13 cellular contexts compared by ENCODE assay signal in genomic region chr17:40103742-40104095, GRCh38. TPM values are rescaled to one million over a fixed set of nuclear protein-coding genes. Genes with fewer than 3 reads are reported as not detected.
DNase-seq lines count a peak whose midpoint lies in the region; ATAC-seq, FAIRE-seq and TF ChIP-seq lines count a peak whose summit lies in the region.
"Had no signal": no experiment of that assay in that cellular context is flagged by ENCODE, and none has a peak within 500 bp of the region (broad histone marks: within the 10 kb centered on the region; RNA-seq: fewer than 3 reads in every experiment).

No MANE protein-coding gene starts in this region.

- 0 out of 2 replicates have a peak overlapping the region, but pooled peaks have one; percentile 80 for H2BK20ac ChIP-seq in H1 (ENCODE audit: low read length)

- intact Hi-C loops in CD4-positive, alpha-beta memory T cell (cut with micrococcal nuclease): no loop called here
- intact Hi-C loops in psoas muscle (cut with DNase I): no loop called here
- intact Hi-C loops in OCI-LY7 (cut with micrococcal nuclease; ENCODE audit: unreplicated experiment): no loop called here

- H3K4me2 ChIP-seq in H1 (ENCODE audit: insufficient read depth in 1 of 2, low read depth in 2 of 2, low read length in 2 of 2) (peak overlapping the region in 1 of 2 experiments; percentile 26; a peak in 1 of 4 replicates), OCI-LY7 (ENCODE audit: low read length) (no peak overlapping the region)
- H3K4me2 ChIP-seq: SK-N-SH had no signal

- TF ChIP-seq RAD21 in H1 (IDR thresholded peaks at IDR 0.05 in 1 of 2, conservative IDR thresholded peaks at IDR 0.05 in 1 of 2; ENCODE audit: low read depth in 2 of 2, low read length in 2 of 2): no peak

- POLR2A ChIA-PET in CD4-positive, alpha-beta memory T cell (lab: Charles Lee; ENCODE audit: partially characterized antibody): interaction anchor here (0.9 to 16.2 kb wide), 5 partner anchors 8 to 485 kb away, joined by 3 to 494 read pairs (median 5); partner anchors contain the start of gene THRA
- POLR2A ChIA-PET in H1 (lab: Charles Lee; ENCODE audit: partially characterized antibody): interaction anchor here (1.2 to 20.8 kb wide), 6 partner anchors 9 to 50 kb away, joined by 4 to 399 read pairs (median 6); partner anchors contain the start of genes CASC3, MED24 and MSL1
- POLR2A ChIA-PET in OCI-LY7 (lab: Charles Lee): no interaction called here

- H2BK5ac ChIP-seq in H1 (ENCODE audit: low read depth, low read length): 0 out of 2 replicates have a peak overlapping the region, but pooled peaks have one; percentile 6

- H3K27ac ChIP-seq in CD4-positive, alpha-beta memory T cell (ENCODE audit: low read depth, low read length): peak overlapping the region; percentile 44
- H3K27ac ChIP-seq in H1 (ENCODE audit: low read depth, low read length): no peak overlapping the region
- peak overlapping the region; percentile 99 for H3K27ac ChIP-seq in psoas muscle
- no peak overlapping the region for H3K27ac ChIP-seq in OCI-LY7 (ENCODE audit: low read depth, low read length, poor library complexity, severe bottlenecking)
- H3K27ac ChIP-seq: neutrophil had no signal

- H3K4me3 Mint-ChIP-seq in CD4-positive, alpha-beta memory T cell: peak overlapping the region in 7 of 8 donors; percentile 45 to 82 (median 51)
- H3K4me3 Mint-ChIP-seq: dendritic cell treated with granulocyte-macrophage colony-stimulating factor and Interleukin-4, amounts not matched to agents 40 ng/mL and 50 ng/mL, for 4 days had no signal

- ATAC-seq in psoas muscle (no peak), HG03095 (IDR thresholded peaks at IDR 0.05; ENCODE audit: unreplicated experiment) (no peak), GM21390 (IDR thresholded peaks at IDR 0.05; ENCODE audit: unreplicated experiment) (no peak)

- H3K27ac Mint-ChIP-seq in CD4-positive, alpha-beta memory T cell: peak overlapping the region; percentile 59 to 100 (median 92)
- H3K27ac Mint-ChIP-seq: dendritic cell treated with granulocyte-macrophage colony-stimulating factor and Interleukin-4, amounts not matched to agents 40 ng/mL and 50 ng/mL, for 4 days had no signal

- 0 out of 2 replicates have a peak overlapping the region, but pooled peaks have one; percentile 86 for H2BK12ac ChIP-seq in H1 (ENCODE audit: low read depth, low read length)

- H2AFZ ChIP-seq in H1 (ENCODE audit: low read length) (no peak overlapping the region), OCI-LY7 (ENCODE audit: low read length) (no peak overlapping the region)

- no peaks in the 10 kb centered on the region for H3K9me3 Mint-ChIP-seq in CD4-positive, alpha-beta memory T cell
- H3K9me3 Mint-ChIP-seq: dendritic cell treated with granulocyte-macrophage colony-stimulating factor and Interleukin-4, amounts not matched to agents 40 ng/mL and 50 ng/mL, for 4 days had no signal

- no peak overlapping the region for H4K91ac ChIP-seq in H1 (replicated peaks; ENCODE audit: insufficient read length, low read length)

- TF ChIP-seq EP300 in H1 (IDR thresholded peaks at IDR 0.05; ENCODE audit: borderline replicate concordance in 1 of 2, low read depth in 2 of 2, low read length in 2 of 2): no peak

- no peak for DNase-seq in CD4-positive, alpha-beta memory T cell
- DNase-seq in NB4 (ENCODE audit: low read depth): peak; percentile 0
- no peak for DNase-seq in H1 (ENCODE audit: low read depth in 1 of 2, low spot score in 2 of 2)
- no peak for DNase-seq in psoas muscle
- no peak for DNase-seq in COLO829 (ENCODE audit: low spot score)
- no peak for DNase-seq in OCI-LY7 (ENCODE audit: low spot score)
- DNase-seq: hypothalamus, KBM-7, SK-N-SH had no signal

- H3K9me2 ChIP-seq in OCI-LY7 (ENCODE audit: insufficient read depth, low read length): no peaks in the 10 kb centered on the region
- H3K9me2 ChIP-seq: SK-N-SH had no signal

- H3K27me3 ChIP-seq in CD4-positive, alpha-beta memory T cell (ENCODE audit: insufficient read depth, low read length): no peaks in the 10 kb centered on the region
- H3K27me3 ChIP-seq in H1 (replicated peaks in 1 of 4; ENCODE audit: control insufficient read depth in 3 of 4, extremely low read depth in 1 of 4, insufficient read depth in 3 of 4, low read length in 3 of 4) (peaks cover 6 to 39% (median 32%) of the 10 kb centered on the region in 4 experiments), psoas muscle (ENCODE audit: insufficient read depth in 3 of 3, low read length in 2 of 3) (no peaks in the 10 kb centered on the region)
- H3K27me3 ChIP-seq: neutrophil had no signal

- H3K9me3 ChIP-seq in CD4-positive, alpha-beta memory T cell (ENCODE audit: control insufficient read depth in 1 of 2, low read length in 2 of 2): no peaks in the 10 kb centered on the region
- H3K9me3 ChIP-seq in H1 (ENCODE audit: insufficient read depth in 2 of 2, low read depth in 1 of 2, low read length in 1 of 2) (peaks cover 0 to 6% of the 10 kb centered on the region in 2 experiments; a peak in 1 of 4 replicates), psoas muscle (no peaks in the 10 kb centered on the region), OCI-LY7 (ENCODE audit: low read length) (no peaks in the 10 kb centered on the region)
- H3K9me3 ChIP-seq: neutrophil, SK-N-SH had no signal

- no peak overlapping the region for H3K9ac ChIP-seq in H1 (replicated peaks in 1 of 4; ENCODE audit: extremely low read depth in 1 of 4, low read depth in 3 of 4, low read length in 3 of 4)
- H3K9ac ChIP-seq: SK-N-SH had no signal

- no peak overlapping the region for H3K4ac ChIP-seq in H1 (replicated peaks; ENCODE audit: insufficient read length, low read depth, low read length)

- no peak overlapping the region; the same call in 1 of the 2 replicates for H2AK5ac ChIP-seq in H1 (ENCODE audit: low read depth, low read length)

- no peaks in the 10 kb centered on the region for H3K27me3 Mint-ChIP-seq in CD4-positive, alpha-beta memory T cell

- no peaks in the 10 kb centered on the region for H3K79me1 ChIP-seq in H1 (ENCODE audit: low read depth, low read length)

- H4K20me1 ChIP-seq in H1 (replicated peaks in 1 of 2; ENCODE audit: control insufficient read depth in 1 of 2, insufficient read depth in 2 of 2, low read length in 2 of 2) (no peaks in the 10 kb centered on the region), OCI-LY7 (ENCODE audit: insufficient read depth, low read length) (no peaks in the 10 kb centered on the region)

- TF ChIP-seq POLR2A in NB4 (IDR thresholded peaks at IDR 0.05; ENCODE audit: extremely low read depth, insufficient read length): no peak
- no peak for TF ChIP-seq POLR2A in H1 (IDR thresholded peaks at IDR 0.05; ENCODE audit: control extremely low read depth in 1 of 2, low read depth in 2 of 2, low read length in 2 of 2)

- no peak overlapping the region for H4K5ac ChIP-seq in H1 (ENCODE audit: insufficient read length, low read depth, low read length)

- H3K18ac ChIP-seq in H1 (ENCODE audit: extremely low read depth, low read length): no peak overlapping the region

- no peak overlapping the region for H3K4me3 ChIP-seq in CD4-positive, alpha-beta memory T cell (ENCODE audit: low read length in 2 of 2)
- H3K4me3 ChIP-seq in NB4 (ENCODE audit: low read depth, low read length) (no peak overlapping the region), H1 (ENCODE audit: extremely low read depth in 1 of 4, insufficient read depth in 2 of 4, low read depth in 3 of 4, low read length in 4 of 4) (no peak overlapping the region), psoas muscle (no peak overlapping the region), OCI-LY7 (ENCODE audit: low read depth, low read length, poor library complexity, severe bottlenecking) (no peak overlapping the region)

- no peak for FAIRE-seq in H1 (lab: Jason Lieb, UNC)

- no peak overlapping the region for H3K23ac ChIP-seq in H1 (ENCODE audit: insufficient read length)

- H2BK15ac ChIP-seq in H1 (ENCODE audit: low read length): 0 out of 2 replicates have a peak overlapping the region, but pooled peaks have one; percentile 29

- H3K4me1 Mint-ChIP-seq in CD4-positive, alpha-beta memory T cell: peaks cover 68 to 96% (median 81%) of the 10 kb centered on the region in 4 donors

- TF ChIP-seq CTCF in NB4 (IDR thresholded peaks at IDR 0.05; ENCODE audit: low read depth, low read length) (no peak), H1 (IDR thresholded peaks at IDR 0.05; ENCODE audit: control extremely low read depth in 1 of 3, insufficient read depth in 1 of 3, low read depth in 1 of 3, low read length in 3 of 3) (no peak), psoas muscle (IDR thresholded peaks at IDR 0.05) (no peak), OCI-LY7 (conservative IDR thresholded peaks at IDR 0.05; ENCODE audit: low read length) (no peak)

- no peak overlapping the region for H3K56ac ChIP-seq in H1 (replicated peaks; ENCODE audit: insufficient read length, low read depth, low read length)

- H3K36me3 ChIP-seq in CD4-positive, alpha-beta memory T cell (ENCODE audit: insufficient read depth, low read length): no peaks in the 10 kb centered on the region
- H3K36me3 ChIP-seq in H1 (ENCODE audit: control insufficient read depth in 2 of 4, insufficient read depth in 4 of 4, low read length in 3 of 4): no peaks in the 10 kb centered on the region
- no peaks in the 10 kb centered on the region for H3K36me3 ChIP-seq in psoas muscle (ENCODE audit: insufficient read depth in 1 of 2, low read depth in 1 of 2)
- H3K36me3 ChIP-seq in OCI-LY7 (ENCODE audit: insufficient read depth, low read length): no peaks in the 10 kb centered on the region
- H3K36me3 ChIP-seq: neutrophil had no signal

- H3K23me2 ChIP-seq in H1 (ENCODE audit: low read depth, low read length): peaks cover 9% of the 10 kb centered on the region; the same call in 1 of the 2 replicates

- BruUV-seq in OCI-LY7 (replicated peaks; lab: Mats Ljungman, UMichigan): no TSS peak

- H3K79me2 ChIP-seq in H1 (ENCODE audit: control insufficient read depth in 1 of 2, insufficient read depth in 2 of 2, low read length in 2 of 2): no peaks in the 10 kb centered on the region
- peaks cover 7% of the 10 kb centered on the region; the same call in 1 of the 2 replicates for H3K79me2 ChIP-seq in OCI-LY7 (ENCODE audit: insufficient read depth, low read depth, low read length)

- H4K8ac ChIP-seq in H1 (ENCODE audit: extremely low read depth, insufficient read depth, low read length): no peak overlapping the region

- no peak overlapping the region for H3K14ac ChIP-seq in H1 (ENCODE audit: insufficient read length)

- H2BK120ac ChIP-seq in H1 (replicated peaks; ENCODE audit: low read depth, low read length): no peak overlapping the region

- H3K36me3 Mint-ChIP-seq in CD4-positive, alpha-beta memory T cell: peaks cover 0 to 13% of the 10 kb centered on the region in 2 donors

- WGBS in H1 (ENCODE audit: extremely low coverage in 1 of 2, insufficient coverage in 1 of 2, insufficient read length in 1 of 2, insufficient replicate concordance in 2 of 2, low coverage in 1 of 2, low lambda C conversion rate in 2 of 2, missing lambda C conversion rate in 1 of 2), 2 experiments: 72% methylated on average over 2 of the region's 3 CpGs; no CpG with 5 or more reads in 1 of the 2 experiments
- WGBS in psoas muscle, 3 donors: 26 to 44% (median 30%) methylated on average over 3 of the region's 3 CpGs

- peaks cover 90% of the 10 kb centered on the region for H3K4me1 ChIP-seq in CD4-positive, alpha-beta memory T cell (ENCODE audit: insufficient read depth, low read length)
- H3K4me1 ChIP-seq in H1 (replicated peaks in 1 of 4; ENCODE audit: control insufficient read depth in 3 of 4, insufficient read depth in 4 of 4, low read length in 3 of 4) (peaks cover 18 to 50% (median 36%) of the 10 kb centered on the region in 4 experiments), psoas muscle (peaks cover 71% of the 10 kb centered on the region), OCI-LY7 (ENCODE audit: insufficient read depth, low read length, poor library complexity, severe bottlenecking) (peaks cover 39% of the 10 kb centered on the region)

- CTCF ChIA-PET in CD4-positive, alpha-beta memory T cell (lab: Charles Lee; ENCODE audit: partially characterized antibody): interaction anchor here (1.4 to 21.9 kb wide), 5 partner anchors 8 to 35 kb away, joined by 5 to 543 read pairs (median 5); partner anchors contain the start of gene THRA
- CTCF ChIA-PET in H1 (lab: Charles Lee; ENCODE audit: partially characterized antibody): interaction anchor here (1.0 to 7.6 kb wide), 9 partner anchors 8 to 71 kb away, joined by 3 to 110 read pairs (median 6); no protein-coding TSS in a partner anchor
- CTCF ChIA-PET in OCI-LY7 (lab: Charles Lee; ENCODE audit: unreplicated experiment): interaction anchor here (1.7 kb wide), 1 partner anchor 9 kb away, joined by 5 read pairs; no protein-coding TSS in a partner anchor

RNA-seq across cellular contexts. Expression of gene NR1D1, which starts 3.3 kb away (rescaled TPM):
- 10 to 100 TPM; 14.8 to 15.1 TPM for total RNA-seq in CD4-positive, alpha-beta memory T cell
- 10 to 100 TPM in 1 of 2 donors, 1 to 10 TPM in 1; 5.7 to 12.3 TPM for polyA plus RNA-seq in CD4-positive, alpha-beta memory T cell
- total RNA-seq in H1 (2021; fragmentation: NEBNext Ultra II Directional; extraction: Animal tissue kit (Norgen Biotek cat#: 25700)): 4.3 and 4.6 TPM in 2 replicates
- polyA plus RNA-seq in H1 (2011; rRNA removed) (1.5 and 3.4 TPM in 2 replicates), psoas muscle (10 to 100 TPM; 21.4 to 41.6 (median 24.4) TPM)
- 0.79 TPM for polyA plus RNA-seq in H1 (2011; cell fraction: cytosol; rRNA removed)
- polyA plus RNA-seq in H1 (2011; cell fraction: nucleus; rRNA removed): 4.7 TPM
- 5.4 to 7.1 TPM (median 6.1 TPM) in 4 replicates for polyA plus RNA-seq in H1 (2012, experiment 1 of 2)
- 6.5 TPM for polyA plus RNA-seq in H1 (2012, experiment 2 of 2)
- 3.1 TPM for polyA plus RNA-seq in H1 (2013, experiment 1 of 2)
- polyA plus RNA-seq in H1 (2013, experiment 2 of 2): 3.0 TPM
- polyA minus RNA-seq in H1 (2011; rRNA and poly(A)+ RNA removed): 1.4 and 2.9 TPM in 2 replicates
- 2.5 TPM for polyA minus RNA-seq in H1 (2011; cell fraction: cytosol; rRNA and poly(A)+ RNA removed)
- polyA minus RNA-seq in H1 (2011; cell fraction: nucleus; rRNA and poly(A)+ RNA removed): 2.7 TPM
- total RNA-seq in psoas muscle (10 to 100 TPM; 29.4 to 88.7 (median 51.0) TPM), OCI-LY7 (2022) (7.0 and 8.7 TPM in 2 replicates)
- total RNA-seq in OCI-LY7 (2014; rRNA removed; shearing (Covaris generic)): 1.7 and 2.3 TPM in 2 replicates

RNA-seq across cellular contexts. Expression of gene MSL1, which starts 18.1 kb away (rescaled TPM):
- total RNA-seq in CD4-positive, alpha-beta memory T cell: 100 to 1,000 TPM; 130 to 133 TPM
- 1 to 10 TPM; 6.0 to 8.3 TPM for polyA plus RNA-seq in CD4-positive, alpha-beta memory T cell
- 66.5 and 69.2 TPM in 2 replicates for total RNA-seq in H1 (2021; fragmentation: NEBNext Ultra II Directional; extraction: Animal tissue kit (Norgen Biotek cat#: 25700))
- polyA plus RNA-seq in H1 (2011; rRNA removed) (18.2 and 24.1 TPM in 2 replicates), psoas muscle (10 to 100 TPM; 48.6 to 84.7 (median 56.4) TPM)
- 39.2 TPM for polyA plus RNA-seq in H1 (2011; cell fraction: cytosol; rRNA removed)
- polyA plus RNA-seq in H1 (2011; cell fraction: nucleus; rRNA removed): 50.9 TPM
- 47.3 to 75.1 TPM (median 51.3 TPM) in 4 replicates for polyA plus RNA-seq in H1 (2012, experiment 1 of 2)
- polyA plus RNA-seq in H1 (2012, experiment 2 of 2): 24.4 TPM
- 59.8 TPM for polyA plus RNA-seq in H1 (2013, experiment 1 of 2)
- polyA plus RNA-seq in H1 (2013, experiment 2 of 2): 53.4 TPM
- polyA minus RNA-seq in H1 (2011; rRNA and poly(A)+ RNA removed): 35.9 and 42.1 TPM in 2 replicates
- polyA minus RNA-seq in H1 (2011; cell fraction: cytosol; rRNA and poly(A)+ RNA removed): 35.1 TPM
- polyA minus RNA-seq in H1 (2011; cell fraction: nucleus; rRNA and poly(A)+ RNA removed): 36.6 TPM
- total RNA-seq in psoas muscle (10 to 100 TPM; 63.3 to 75.6 (median 69.0) TPM), OCI-LY7 (2022) (96.0 and 97.2 TPM in 2 replicates)
- total RNA-seq in OCI-LY7 (2014; rRNA removed; shearing (Covaris generic)): 67.2 and 95.4 TPM in 2 replicates

RNA-seq across cellular contexts. Expression of gene CASC3, which starts 36.6 kb away (rescaled TPM):
- 100 to 1,000 TPM; 142 to 146 TPM for total RNA-seq in CD4-positive, alpha-beta memory T cell
- polyA plus RNA-seq in CD4-positive, alpha-beta memory T cell: 10 to 100 TPM; 31.1 to 54.2 TPM
- 114 and 116 TPM in 2 replicates for total RNA-seq in H1 (2021; fragmentation: NEBNext Ultra II Directional; extraction: Animal tissue kit (Norgen Biotek cat#: 25700))
- 80.2 and 85.7 TPM in 2 replicates for polyA plus RNA-seq in H1 (2011; rRNA removed)
- 63.6 TPM for polyA plus RNA-seq in H1 (2011; cell fraction: cytosol; rRNA removed)
- 136 TPM for polyA plus RNA-seq in H1 (2011; cell fraction: nucleus; rRNA removed)
- 79.5 to 94.5 TPM (median 87.8 TPM) in 4 replicates for polyA plus RNA-seq in H1 (2012, experiment 1 of 2)
- polyA plus RNA-seq in H1 (2012, experiment 2 of 2): 49.9 TPM
- 60.2 TPM for polyA plus RNA-seq in H1 (2013, experiment 1 of 2)
- 58.7 TPM for polyA plus RNA-seq in H1 (2013, experiment 2 of 2)
- 76.1 and 78.3 TPM in 2 replicates for polyA minus RNA-seq in H1 (2011; rRNA and poly(A)+ RNA removed)
- 36.5 TPM for polyA minus RNA-seq in H1 (2011; cell fraction: cytosol; rRNA and poly(A)+ RNA removed)
- 81.4 TPM for polyA minus RNA-seq in H1 (2011; cell fraction: nucleus; rRNA and poly(A)+ RNA removed)
- total RNA-seq in psoas muscle: 10 to 100 TPM; 43.9 to 76.7 (median 57.1) TPM
- polyA plus RNA-seq in psoas muscle: 10 to 100 TPM; 34.5 to 53.6 (median 38.6) TPM
- 42.6 and 46.9 TPM in 2 replicates for total RNA-seq in OCI-LY7 (2014; rRNA removed; shearing (Covaris generic))
- total RNA-seq in OCI-LY7 (2022): 100 and 117 TPM in 2 replicates

RNA-seq across cellular contexts. Expression of gene THRA, which starts 41.0 kb away (rescaled TPM):
- total RNA-seq in CD4-positive, alpha-beta memory T cell: 10 to 100 TPM; 35.9 to 41.3 TPM
- polyA plus RNA-seq in CD4-positive, alpha-beta memory T cell: 10 to 100 TPM in 1 of 2 donors, 1 to 10 TPM in 1; 5.8 to 11.9 TPM
- total RNA-seq in H1 (2021; fragmentation: NEBNext Ultra II Directional; extraction: Animal tissue kit (Norgen Biotek cat#: 25700)): 10.2 and 11.8 TPM in 2 replicates
- polyA plus RNA-seq in H1 (2011; rRNA removed) (6.4 and 8.2 TPM in 2 replicates), psoas muscle (10 to 100 TPM in 2 of 3 donors, 1 to 10 TPM in 1; 9.5 to 60.0 (median 29.0) TPM)
- polyA plus RNA-seq in H1 (2011; cell fraction: cytosol; rRNA removed): 7.4 TPM
- polyA plus RNA-seq in H1 (2011; cell fraction: nucleus; rRNA removed): 13.1 TPM
- polyA plus RNA-seq in H1 (2012, experiment 1 of 2): 7.9 to 11.1 TPM (median 10.1 TPM) in 4 replicates
- polyA plus RNA-seq in H1 (2012, experiment 2 of 2): 7.6 TPM
- polyA plus RNA-seq in H1 (2013, experiment 1 of 2): 5.0 TPM
- 4.5 TPM for polyA plus RNA-seq in H1 (2013, experiment 2 of 2)
- 8.4 and 11.6 TPM in 2 replicates for polyA minus RNA-seq in H1 (2011; rRNA and poly(A)+ RNA removed)
- 6.2 TPM for polyA minus RNA-seq in H1 (2011; cell fraction: cytosol; rRNA and poly(A)+ RNA removed)
- polyA minus RNA-seq in H1 (2011; cell fraction: nucleus; rRNA and poly(A)+ RNA removed): 4.3 TPM
- total RNA-seq in psoas muscle (10 to 100 TPM; 39.5 to 55.1 (median 42.9) TPM), OCI-LY7 (2022) (3.9 and 5.1 TPM in 2 replicates)
- total RNA-seq in OCI-LY7 (2014; rRNA removed; shearing (Covaris generic)): 5.4 and 9.3 TPM in 2 replicates

RNA-seq across cellular contexts. Expression of gene MED24, which starts 49.5 kb away (rescaled TPM):
- total RNA-seq in CD4-positive, alpha-beta memory T cell: 10 to 100 TPM; 81.1 to 93.0 TPM
- polyA plus RNA-seq in CD4-positive, alpha-beta memory T cell: 10 to 100 TPM; 34.0 to 46.2 TPM
- 81.7 and 90.6 TPM in 2 replicates for total RNA-seq in H1 (2021; fragmentation: NEBNext Ultra II Directional; extraction: Animal tissue kit (Norgen Biotek cat#: 25700))
- 92.7 and 120 TPM in 2 replicates for polyA plus RNA-seq in H1 (2011; rRNA removed)
- polyA plus RNA-seq in H1 (2011; cell fraction: cytosol; rRNA removed): 91.0 TPM
- 355 TPM for polyA plus RNA-seq in H1 (2011; cell fraction: nucleus; rRNA removed)
- 73.6 to 99.4 TPM (median 93.5 TPM) in 4 replicates for polyA plus RNA-seq in H1 (2012, experiment 1 of 2)
- 83.6 TPM for polyA plus RNA-seq in H1 (2012, experiment 2 of 2)
- 42.8 TPM for polyA plus RNA-seq in H1 (2013, experiment 1 of 2)
- 41.6 TPM for polyA plus RNA-seq in H1 (2013, experiment 2 of 2)
- 126 and 205 TPM in 2 replicates for polyA minus RNA-seq in H1 (2011; rRNA and poly(A)+ RNA removed)
- polyA minus RNA-seq in H1 (2011; cell fraction: cytosol; rRNA and poly(A)+ RNA removed): 93.1 TPM
- polyA minus RNA-seq in H1 (2011; cell fraction: nucleus; rRNA and poly(A)+ RNA removed): 141 TPM
- total RNA-seq in psoas muscle: 100 to 1,000 TPM in 2 of 4 donors, 10 to 100 TPM in 2; 56.3 to 120 (median 87.9) TPM
- 100 to 1,000 TPM in 1 of 3 donors, 10 to 100 TPM in 2; 51.1 to 115 (median 55.9) TPM for polyA plus RNA-seq in psoas muscle
- 36.3 and 65.9 TPM in 2 replicates for total RNA-seq in OCI-LY7 (2014; rRNA removed; shearing (Covaris generic))
- total RNA-seq in OCI-LY7 (2022): 103 and 112 TPM in 2 replicates

Comparison
In these comparisons a context has a peak if more than half of its experiments do, and no peak if none do; other contexts are left out.
1. H3K27ac ChIP-seq: peak in CD4-positive, alpha-beta memory T cell (single experiment) and psoas muscle (single experiment); none in H1 (single experiment) and OCI-LY7 (single experiment).